8 cellular contexts compared by ENCODE assay signal in the genomic region with DNA sequence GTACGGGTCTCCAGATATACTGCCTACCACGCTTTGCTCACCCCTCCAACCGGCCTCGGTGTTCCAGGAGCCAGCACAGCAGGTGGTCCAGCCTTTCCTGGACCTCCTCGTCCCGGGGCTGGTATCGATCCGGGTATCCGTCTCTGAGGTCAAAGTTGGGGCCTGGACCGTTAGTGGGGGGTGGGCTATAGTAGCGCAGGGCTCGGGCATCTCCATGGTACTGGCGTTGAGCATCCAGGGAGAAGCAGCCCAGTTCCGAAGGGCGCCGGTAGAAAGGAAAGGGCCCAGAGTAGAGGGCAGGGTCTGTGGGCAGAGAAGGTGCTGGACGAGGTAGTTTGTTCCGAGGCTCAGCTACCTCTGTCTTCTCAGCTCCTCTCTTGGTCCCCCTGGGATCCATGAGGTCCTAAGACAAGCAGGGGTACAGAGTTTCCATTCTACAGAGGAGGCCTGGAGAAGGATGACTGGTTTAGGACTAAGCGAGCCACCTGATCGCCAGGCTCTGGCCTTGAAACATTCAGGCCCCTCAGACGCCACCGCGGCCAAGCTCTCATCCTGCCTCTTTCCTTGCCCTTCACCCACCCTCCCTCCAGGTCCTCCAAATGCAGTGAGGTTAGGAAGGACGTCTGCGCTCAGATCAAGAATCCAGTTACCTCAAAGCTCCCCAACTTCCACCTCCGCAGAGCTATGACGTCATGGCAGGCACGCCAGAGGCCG. TPM values are rescaled to one million over a fixed set of nuclear protein-coding genes. Genes with fewer than 3 reads are reported as not detected.
A peak's percentile ranks its signal among the peaks of the same experiment; 100 is the strongest.
DNase-seq lines count a peak whose midpoint lies in the region; ATAC-seq and TF ChIP-seq lines count a peak whose summit lies in the region.

No MANE protein-coding gene starts in this region.

- H3K36me3 Mint-ChIP-seq in Calu3 (ENCODE audit: insufficient read depth, unreplicated experiment) (peaks cover 86% of the 10 kb centered on the region), natural killer cell (no peaks in the 10 kb centered on the region)
- H3K36me3 Mint-ChIP-seq in effector memory CD8-positive, alpha-beta T cell (ENCODE audit: insufficient read depth) = peaks cover 66% of the 10 kb centered on the region

- H3K4me3 Mint-ChIP-seq in Calu3 (ENCODE audit: low read depth, unreplicated experiment) (peak overlapping the region; percentile 86), natural killer cell (peak overlapping the region; percentile 93)
- peak overlapping the region; percentile 91 to 93 for H3K4me3 Mint-ChIP-seq in effector memory CD8-positive, alpha-beta T cell

- CTCF ChIA-PET in Calu3 (lab: Charles Lee) = interaction anchor here (1.1 to 1.8 kb wide), 6 partner anchors 19 to 231 kb away, joined by 3 to 7 read pairs (median 4); a partner anchor contains a TSS

- H3K27me3 Mint-ChIP-seq in Calu3 (ENCODE audit: unreplicated experiment) (no peaks in the 10 kb centered on the region), natural killer cell (ENCODE audit: low read depth in 2 of 2) (no peaks in the 10 kb centered on the region)
- no peaks in the 10 kb centered on the region for H3K27me3 Mint-ChIP-seq in effector memory CD8-positive, alpha-beta T cell

- H3K4me1 Mint-ChIP-seq in Calu3 (ENCODE audit: low read depth, unreplicated experiment) (peaks cover 27% of the 10 kb centered on the region), natural killer cell (peaks cover 20 to 42% of the 10 kb centered on the region in 2 donors)
- H3K4me1 Mint-ChIP-seq in effector memory CD8-positive, alpha-beta T cell (ENCODE audit: low read depth in 2 of 2) = peaks cover 23 to 29% of the 10 kb centered on the region in 2 donors

- intact Hi-C loops in Calu3 (cut with micrococcal nuclease; ENCODE audit: unreplicated experiment) (no loop called here), natural killer cell (cut with micrococcal nuclease) (loop anchor here (10.0 kb wide), 1 partner anchor 223 kb away; a partner anchor contains a TSS)

- DNase-seq in Calu3 (no peak), NCI-H69 (lab: John Stamatoyannopoulos, UW) (peak; percentile 74), natural killer cell (no peak), NCI-H526 treated with DMSO at 0.1 percent for 48 hours (lab: John Stamatoyannopoulos, UW) (no peak), kidney tubule cell (ENCODE audit: low spot score) (no peak)
- DNase-seq in effector memory CD8-positive, alpha-beta T cell = no peak

- H3K9me3 Mint-ChIP-seq in Calu3 (ENCODE audit: low read depth, unreplicated experiment) (no peaks in the 10 kb centered on the region), natural killer cell (no peaks in the 10 kb centered on the region)
- no peaks in the 10 kb centered on the region for H3K9me3 Mint-ChIP-seq in effector memory CD8-positive, alpha-beta T cell

- no peak for ATAC-seq in effector memory CD8-positive, alpha-beta T cell (replicated peaks)
- no peak for ATAC-seq in natural killer cell
- no peak for ATAC-seq in GM21737 (IDR thresholded peaks at IDR 0.05; ENCODE audit: unreplicated experiment)
- no peak for ATAC-seq in HG03135 (IDR thresholded peaks at IDR 0.05; ENCODE audit: unreplicated experiment)

- H3K27ac Mint-ChIP-seq in Calu3 (ENCODE audit: unreplicated experiment) (peak overlapping the region; percentile 98), natural killer cell (peak overlapping the region; percentile 93 to 97)
- peak overlapping the region; percentile 100 for H3K27ac Mint-ChIP-seq in effector memory CD8-positive, alpha-beta T cell

- TF ChIP-seq CTCF in Calu3 (IDR thresholded peaks at IDR 0.05; ENCODE audit: unreplicated experiment) = no peak
- TF ChIP-seq CTCF in natural killer cell (IDR thresholded peaks at IDR 0.05) = no peak

- TSS peak; percentile 78 for BruUV-seq in Calu3 (replicated peaks; lab: Mats Ljungman, UMichigan)

RNA-seq across cellular contexts. Expression of a gene that starts 0.5 kb away (rescaled TPM):
- total RNA-seq in Calu3 (2022) = 40.9 and 43.6 TPM in 2 replicates
- total RNA-seq in natural killer cell = 10 to 100 TPM; 37.9 to 54.3 (median 49.0) TPM

RNA-seq across cellular contexts. Expression of a gene that starts 10.4 kb away (rescaled TPM):
- total RNA-seq in Calu3 (2022) = 13.1 and 20.8 TPM in 2 replicates
- total RNA-seq in natural killer cell = 1 to 10 TPM; 5.0 to 8.2 (median 5.4) TPM

RNA-seq across cellular contexts. Expression of a gene that starts 12.5 kb away (rescaled TPM):
- total RNA-seq in Calu3 (2022) (182 and 201 TPM in 2 replicates), natural killer cell (100 to 1,000 TPM; 119 to 184 (median 151) TPM)

RNA-seq across cellular contexts. Expression of a gene that starts 12.7 kb away (rescaled TPM):
- total RNA-seq in Calu3 (2022) (141 and 157 TPM in 2 replicates), natural killer cell (10 to 100 TPM; 52.6 to 62.3 (median 56.3) TPM)

RNA-seq across cellular contexts. Expression of a gene that starts 25.5 kb away (rescaled TPM):
- total RNA-seq in Calu3 (2022) = 944 and 1,205 TPM in 2 replicates
- under 1 TPM in 1 of 3 donors, not detected in 2; 0.45 TPM for total RNA-seq in natural killer cell
